In genomic region chr15:40048155-40048792, GRCh38 we compare ENCODE assay signal across 9 cellular contexts. TPM values are rescaled to one million over a fixed set of nuclear protein-coding genes. Genes with fewer than 3 reads are reported as not detected.
DNase-seq lines count a peak whose midpoint lies in the region; ATAC-seq and TF ChIP-seq lines count a peak whose summit lies in the region.
"Had no signal": no experiment of that assay in that cellular context is flagged by ENCODE, and none has a peak within 500 bp of the region (broad histone marks: within the 10 kb centered on the region; RNA-seq: fewer than 3 reads in every experiment).

No MANE protein-coding gene starts in this region.

- peaks cover 72 to 92% of the 10 kb centered on the region in 2 donors for H3K4me1 Mint-ChIP-seq in stimulated activated naive B cell treated with anti-CD40 and anti-IgM and Interleukin-4, amounts not matched to agents 10 μg/mL and 1 μg/mL and 100 μg/mL, for 72 hours

- ATAC-seq in stimulated activated naive B cell treated with anti-CD40 and anti-IgM and Interleukin-4, amounts not matched to agents 10 μg/mL and 1 μg/mL and 100 μg/mL, for 72 hours (replicated peaks) = peak in 1 of 2 donors; percentile 14
- ATAC-seq in GM18870 (IDR thresholded peaks at IDR 0.05; ENCODE audit: unreplicated experiment) (no peak), HG02938 (IDR thresholded peaks at IDR 0.05; ENCODE audit: unreplicated experiment) (no peak), HG02678 (IDR thresholded peaks at IDR 0.05; ENCODE audit: unreplicated experiment) (no peak)

- H3K27me3 Mint-ChIP-seq in stimulated activated naive B cell treated with anti-CD40 and anti-IgM and Interleukin-4, amounts not matched to agents 10 μg/mL and 1 μg/mL and 100 μg/mL, for 72 hours = no peaks in the 10 kb centered on the region

- peaks cover 0 to 4% of the 10 kb centered on the region in 2 donors for H3K9me3 Mint-ChIP-seq in stimulated activated naive B cell treated with anti-CD40 and anti-IgM and Interleukin-4, amounts not matched to agents 10 μg/mL and 1 μg/mL and 100 μg/mL, for 72 hours

- H3K4me3 ChIP-seq in SJSA1 (no peak overlapping the region), fibroblast of lung (replicated peaks in 1 of 4; ENCODE audit: control extremely low read depth in 1 of 4, insufficient read depth in 1 of 4, low read depth in 3 of 4, low read length in 4 of 4) (no peak overlapping the region)

- H3K4me3 Mint-ChIP-seq in stimulated activated naive B cell treated with anti-CD40 and anti-IgM and Interleukin-4, amounts not matched to agents 10 μg/mL and 1 μg/mL and 100 μg/mL, for 72 hours = peak overlapping the region; percentile 54 to 75

- H3K27me3 ChIP-seq in SJSA1 (replicated peaks) (no peaks in the 10 kb centered on the region), fibroblast of lung (ENCODE audit: control insufficient read depth, insufficient read depth, low read length) (no peaks in the 10 kb centered on the region)

- no peak overlapping the region for H3K4me2 ChIP-seq in fibroblast of lung (ENCODE audit: extremely low read depth, insufficient read depth, low read length)

- H3K9ac ChIP-seq in fibroblast of lung (ENCODE audit: insufficient read depth, low read length) = no peak overlapping the region

- H3K36me3 ChIP-seq in SJSA1 (peaks cover 5% of the 10 kb centered on the region; the same call in 1 of the 2 replicates), fibroblast of lung (ENCODE audit: control insufficient read depth, insufficient read depth, low read length) (no peaks in the 10 kb centered on the region)

- peak overlapping the region; percentile 98 for H3K27ac Mint-ChIP-seq in stimulated activated naive B cell treated with anti-CD40 and anti-IgM and Interleukin-4, amounts not matched to agents 10 μg/mL and 1 μg/mL and 100 μg/mL, for 72 hours

- no peak for TF ChIP-seq CTCF in fibroblast of lung (conservative IDR thresholded peaks at IDR 0.05 in 1 of 2, IDR thresholded peaks at IDR 0.05 in 1 of 2; ENCODE audit: low read depth in 1 of 2, low read length in 2 of 2)

- H3K79me2 ChIP-seq in fibroblast of lung (ENCODE audit: control insufficient read depth, insufficient read depth, low read length) = no peaks in the 10 kb centered on the region

- H3K4me1 ChIP-seq in SJSA1 (replicated peaks) = peaks cover 37% of the 10 kb centered on the region
- peaks cover 28% of the 10 kb centered on the region for H3K4me1 ChIP-seq in fibroblast of lung (ENCODE audit: control insufficient read depth, extremely low read depth, insufficient read depth, low read length)

- peak overlapping the region; percentile 61 for H3K27ac ChIP-seq in SJSA1
- H3K27ac ChIP-seq in fibroblast of lung (ENCODE audit: insufficient read depth, low read length) = peak overlapping the region; percentile 11

- no peaks in the 10 kb centered on the region for H4K20me1 ChIP-seq in fibroblast of lung (ENCODE audit: control insufficient read depth, extremely low read depth, insufficient read depth, low read length)

- H3K36me3 Mint-ChIP-seq in stimulated activated naive B cell treated with anti-CD40 and anti-IgM and Interleukin-4, amounts not matched to agents 10 μg/mL and 1 μg/mL and 100 μg/mL, for 72 hours = peaks cover 2 to 17% of the 10 kb centered on the region in 2 donors

- peak; percentile 34 for DNase-seq in activated CD4-positive, alpha-beta T cell treated with anti-CD3 and anti-CD28 coated beads for 48 hours
- no peak for DNase-seq in activated CD4-positive, alpha-beta T cell treated with anti-CD3 and anti-CD28 coated beads for 4 hours
- DNase-seq in SJSA1 (ENCODE audit: low read depth in 1 of 2, low spot score in 2 of 2) (peak in 1 of 2 experiments; percentile 27), fibroblast of lung (ENCODE audit: low read depth in 2 of 2) (no peak)
- DNase-seq in stimulated activated naive B cell treated with anti-CD40 and anti-IgM and Interleukin-4, amounts not matched to agents 10 μg/mL and 1 μg/mL and 100 μg/mL, for 72 hours = no peak
- DNase-seq: NCI-H1105 treated with DMSO at 0.1 percent for 48 hours had no signal

- no peak overlapping the region for H2AFZ ChIP-seq in fibroblast of lung (ENCODE audit: low read length)

- no peaks in the 10 kb centered on the region for H3K9me3 ChIP-seq in SJSA1 (replicated peaks)
- no peaks in the 10 kb centered on the region for H3K9me3 ChIP-seq in fibroblast of lung (ENCODE audit: control insufficient read depth, insufficient read depth, low read depth, low read length)

RNA-seq across cellular contexts. Expression of gene SRP14, which starts 9.3 kb away (rescaled TPM):
- 355 and 405 TPM in 2 replicates for total RNA-seq in SJSA1 (2014; rRNA removed; shearing (Covaris generic))
- total RNA-seq in fibroblast of lung = 162 and 174 TPM in 2 replicates
- polyA plus RNA-seq in fibroblast of lung = 434 and 465 TPM in 2 replicates
- polyA plus RNA-seq in fibroblast of lung (2012) = 342 and 345 TPM in 2 replicates
- 9.0 and 17.0 TPM in 2 replicates for polyA minus RNA-seq in fibroblast of lung (ENCODE audit: low replicate concordance)
